In genomic region chr5:126624534-126624933, GRCh38 we compare ENCODE assay signal across 9 cellular contexts. TPM values are rescaled to one million over a fixed set of nuclear protein-coding genes. Genes with fewer than 3 reads are reported as not detected.
DNase-seq lines count a peak whose midpoint lies in the region; ATAC-seq, FAIRE-seq and TF ChIP-seq lines count a peak whose summit lies in the region.
"Had no signal": no experiment of that assay in that cellular context is flagged by ENCODE, and none has a peak within 500 bp of the region (broad histone marks: within the 10 kb centered on the region; RNA-seq: fewer than 3 reads in every experiment).

No MANE protein-coding gene starts in this region.

- CTCF ChIA-PET in PC-9 (lab: Charles Lee), result no interaction called here

- H3K4me1 ChIP-seq in PC-9 (replicated peaks; ENCODE audit: insufficient read depth), result peaks cover 16% of the 10 kb centered on the region
- H3K4me1 ChIP-seq in pancreas, result no peaks in the 10 kb centered on the region

- peak overlapping the region; percentile 76 for H3K27ac ChIP-seq in PC-9
- H3K27ac ChIP-seq in pancreas, result peak overlapping the region in 1 of 4 donors; percentile 33

- TF ChIP-seq CTCF in PC-9 (conservative IDR thresholded peaks at IDR 0.05) (no peak), bronchial epithelial cell (IDR thresholded peaks at IDR 0.05; ENCODE audit: insufficient read depth, low read length, severe bottlenecking) (no peak), pancreas (IDR thresholded peaks at IDR 0.05) (no peak)

- no peak overlapping the region for H3K4me3 ChIP-seq in PC-9
- H3K4me3 ChIP-seq in bronchial epithelial cell (ENCODE audit: low read depth, low read length), result no peak overlapping the region
- no peak overlapping the region for H3K4me3 ChIP-seq in pancreas

- peaks cover 20% of the 10 kb centered on the region; the same call in 1 of the 2 replicates for H3F3A ChIP-seq in PC-9 (ENCODE audit: insufficient read depth, low read depth)

- peak overlapping the region; percentile 54; the same call in 1 of the 2 replicates for H3K4me2 ChIP-seq in PC-9

- POLR2A ChIA-PET in PC-9 (lab: Charles Lee; ENCODE audit: unreplicated experiment), result no interaction called here

- no peak for DNase-seq in GM18507 (ENCODE audit: extremely low spot score, insufficient read length, low read depth)
- DNase-seq in PC-9, result peak in 1 of 2 experiments; percentile 61
- DNase-seq in bronchial epithelial cell (ENCODE audit: low read depth), result peak; percentile 44
- peak; percentile 92 for DNase-seq in renal cortical epithelial cell (ENCODE audit: low read depth)
- no peak for DNase-seq in pancreas
- DNase-seq: head of caudate nucleus, NCI-H1092 treated with DMSO at 0.1 percent for 48 hours had no signal

- H3K79me2 ChIP-seq in PC-9 (ENCODE audit: low read depth), result no peaks in the 10 kb centered on the region

- 66 to 73% methylated on average over 4 of the region's 4 CpGs for WGBS in pancreas, 2 donors

- no peak overlapping the region for H2AFZ ChIP-seq in PC-9

- no TSS peak for BruUV-seq in PC-9 (replicated peaks; lab: Mats Ljungman, UMichigan)

- ATAC-seq in pancreas (no peak), GM19324 (IDR thresholded peaks at IDR 0.05; ENCODE audit: low FRiP score, unreplicated experiment) (no peak), GM19397 (IDR thresholded peaks at IDR 0.05; ENCODE audit: unreplicated experiment) (no peak)

- no peaks in the 10 kb centered on the region for H3K9me2 ChIP-seq in PC-9 (ENCODE audit: insufficient read depth)

- H4K20me1 ChIP-seq in PC-9 (ENCODE audit: insufficient read depth), result no peaks in the 10 kb centered on the region

- H3K36me3 ChIP-seq in PC-9 (ENCODE audit: low read depth), result peaks cover 14% of the 10 kb centered on the region; the same call in 1 of the 2 replicates
- peaks cover 3% of the 10 kb centered on the region for H3K36me3 ChIP-seq in bronchial epithelial cell (ENCODE audit: control insufficient read depth, insufficient read depth, low read length)
- peaks cover 0 to 25% (median 8%) of the 10 kb centered on the region in 3 donors for H3K36me3 ChIP-seq in pancreas

- H3K27me3 ChIP-seq in PC-9 (ENCODE audit: insufficient read depth, low read depth) (no peaks in the 10 kb centered on the region), bronchial epithelial cell (ENCODE audit: control insufficient read depth, insufficient read depth, low read length) (no peaks in the 10 kb centered on the region), pancreas (no peaks in the 10 kb centered on the region)

- intact Hi-C loops in PC-9 (cut with micrococcal nuclease; ENCODE audit: unreplicated experiment) (no loop called here), pancreas (cut with DNase I) (no loop called here)

- FAIRE-seq in GM18507 (lab: Jason Lieb, UNC), result peak; percentile 35
- no peak for FAIRE-seq in bronchial epithelial cell (lab: Jason Lieb, UNC)
- no peak for FAIRE-seq in pancreas (lab: Jason Lieb, UNC)

- H3K9me3 ChIP-seq in PC-9 (ENCODE audit: insufficient read depth, low read depth) (peaks cover 5% of the 10 kb centered on the region; the same call in 1 of the 2 replicates), pancreas (no peaks in the 10 kb centered on the region)

RNA-seq across cellular contexts. Expression of gene PHAX, which starts 23.8 kb away (rescaled TPM):
- total RNA-seq in PC-9 (2021), result 21.5 and 30.6 TPM in 2 replicates
- total RNA-seq in bronchial epithelial cell, result 39.7 and 56.9 TPM in 2 replicates
- 66.9 and 70.2 TPM in 2 replicates for total RNA-seq in renal cortical epithelial cell
- 10 to 100 TPM in 4 of 6 donors, 1 to 10 TPM in 2; 5.7 to 17.8 (median 11.8) TPM for total RNA-seq in pancreas
- polyA plus RNA-seq in pancreas, result 1 to 10 TPM; 5.0 to 9.7 TPM

RNA-seq across cellular contexts. Expression of gene ALDH7A1, which starts 29.5 kb away (rescaled TPM):
- 109 and 111 TPM in 2 replicates for total RNA-seq in PC-9 (2021)
- total RNA-seq in bronchial epithelial cell, result 44.2 and 46.7 TPM in 2 replicates
- total RNA-seq in renal cortical epithelial cell, result 29.7 and 58.8 TPM in 2 replicates
- total RNA-seq in pancreas, result 10 to 100 TPM; 15.9 to 27.4 (median 22.7) TPM
- polyA plus RNA-seq in pancreas, result 10 to 100 TPM; 21.4 to 28.7 TPM

Comparison
In these comparisons a context has a peak if more than half of its experiments do, and no peak if none do; other contexts are left out.
1. DNase-seq: peak in bronchial epithelial cell (single experiment) and renal cortical epithelial cell (single experiment); none in GM18507 (single experiment) and pancreas (0 of 6).